Comparison of ENCODE assay signal across 16 cellular contexts in genomic region chr16:72013888-72014538, GRCh38. TPM values are rescaled to one million over a fixed set of nuclear protein-coding genes. Genes with fewer than 3 reads are reported as not detected.
DNase-seq lines count a peak whose midpoint lies in the region; ATAC-seq lines count a peak whose summit lies in the region.
"Had no signal": no experiment of that assay in that cellular context is flagged by ENCODE, and none has a peak within 500 bp of the region (broad histone marks: within the 10 kb centered on the region; RNA-seq: fewer than 3 reads in every experiment).

No MANE protein-coding gene starts in this region.

- H3K4me3 ChIP-seq in adipocyte (ENCODE audit: low read length): no peak overlapping the region
- H3K4me3 ChIP-seq: GM23338 had no signal

- peaks cover 23% of the 10 kb centered on the region for H3K4me1 Mint-ChIP-seq in activated CD4-positive, alpha-beta T cell treated with anti-CD3 and anti-CD28 coated beads for 36 hours

- intact Hi-C loops in activated CD4-positive, alpha-beta T cell treated with anti-CD3 and anti-CD28 coated beads for 36 hours (cut with DNase I, micrococcal nuclease): no loop called here

- peaks cover 40% of the 10 kb centered on the region for H3K4me1 ChIP-seq in adipocyte (ENCODE audit: control insufficient read depth, insufficient read depth, low read length)

- H3K27ac Mint-ChIP-seq in activated CD4-positive, alpha-beta T cell treated with anti-CD3 and anti-CD28 coated beads for 36 hours: peak overlapping the region; percentile 77
- H3K27ac Mint-ChIP-seq: GM23338; T-helper 1 cell treated with Interleukin-12 subunit alpha and Interleukin-12 subunit beta and Interleukin-4 antibody, amounts not matched to agents 30 μg/mL and 1 μg/mL, for 36 hours had no signal

- H3K27me3 Mint-ChIP-seq in activated CD4-positive, alpha-beta T cell treated with anti-CD3 and anti-CD28 coated beads for 36 hours: no peaks in the 10 kb centered on the region

- no peaks in the 10 kb centered on the region for H3K27me3 ChIP-seq in adipocyte (replicated peaks; ENCODE audit: control insufficient read depth, insufficient read depth, low read length)

- no peaks in the 10 kb centered on the region for H3K9me3 Mint-ChIP-seq in activated CD4-positive, alpha-beta T cell treated with anti-CD3 and anti-CD28 coated beads for 36 hours (ENCODE audit: low read depth)
- H3K9me3 Mint-ChIP-seq: T-helper 1 cell treated with Interleukin-12 subunit alpha and Interleukin-12 subunit beta and Interleukin-4 antibody, amounts not matched to agents 30 μg/mL and 1 μg/mL, for 36 hours had no signal

- H3K9me3 ChIP-seq in adipocyte (ENCODE audit: control insufficient read depth, low read length): no peaks in the 10 kb centered on the region

- H3K9ac ChIP-seq in adipocyte (ENCODE audit: low read length): peak overlapping the region; percentile 5

- CTCF ChIA-PET in activated CD4-positive, alpha-beta T cell treated with anti-CD3 and anti-CD28 coated beads for 36 hours (lab: Charles Lee): interaction anchor here (1.0 to 1.1 kb wide), 2 partner anchors 140 to 403 kb away, joined by 3 read pairs; no protein-coding TSS in a partner anchor

- peaks cover 3% of the 10 kb centered on the region for H3K36me3 ChIP-seq in adipocyte (ENCODE audit: control insufficient read depth, insufficient read depth, low read length, severe bottlenecking)

- peaks cover 28% of the 10 kb centered on the region for H3K36me3 Mint-ChIP-seq in activated CD4-positive, alpha-beta T cell treated with anti-CD3 and anti-CD28 coated beads for 36 hours (ENCODE audit: low read depth)

- no peak for DNase-seq in activated CD4-positive, alpha-beta T cell treated with anti-CD3 and anti-CD28 coated beads for 36 hours
- no peak for DNase-seq in activated CD4-positive, alpha-beta T cell treated with anti-CD3 and anti-CD28 coated beads, Interleukin-2, amount 50 U/mL, for 4 hours
- DNase-seq in adipocyte (ENCODE audit: low read depth) (no peak), left lobe of liver (ENCODE audit: low spot score) (peak; percentile 66), activated gamma-delta T cell treated with Interleukin-2 at 50 U/mL for 16 hours (no peak), NCI-H1930 (lab: John Stamatoyannopoulos, UW) (no peak)
- no peak for DNase-seq in stimulated activated naive CD8-positive, alpha-beta T cell treated with anti-CD3 and anti-CD28 coated beads, Interleukin-15, Interleukin-2, amounts not matched to agents 100 U/mL and 50 U/mL, for 24 hours
- DNase-seq: 8988T, activated gamma-delta T cell, dermis blood vessel endothelial cell, NCI-H1048 had no signal

- no peak for ATAC-seq in activated CD4-positive, alpha-beta T cell treated with anti-CD3 and anti-CD28 coated beads for 36 hours
- ATAC-seq in left lobe of liver (peak; percentile 26), HG03442 (IDR thresholded peaks at IDR 0.05; ENCODE audit: unreplicated experiment) (no peak)
- peak; percentile 55 for ATAC-seq in stimulated activated naive CD8-positive, alpha-beta T cell treated with anti-CD3 and anti-CD28 coated beads, Interleukin-15, Interleukin-2, amounts not matched to agents 100 U/mL and 50 U/mL, for 24 hours
- ATAC-seq: GM23338 had no signal

- H3K4me3 Mint-ChIP-seq in activated CD4-positive, alpha-beta T cell treated with anti-CD3 and anti-CD28 coated beads for 36 hours: no peak overlapping the region
- H3K4me3 Mint-ChIP-seq: GM23338; T-helper 1 cell treated with Interleukin-12 subunit alpha and Interleukin-12 subunit beta and Interleukin-4 antibody, amounts not matched to agents 30 μg/mL and 1 μg/mL, for 36 hours had no signal

- POLR2A ChIA-PET in activated CD4-positive, alpha-beta T cell treated with anti-CD3 and anti-CD28 coated beads for 36 hours (lab: Charles Lee): no interaction called here

RNA-seq across cellular contexts. Expression of gene DHODH, which starts 5.5 kb away (rescaled TPM):
- 10 to 100 TPM; 15.5 to 21.4 TPM for total RNA-seq in activated CD4-positive, alpha-beta T cell treated with anti-CD3 and anti-CD28 coated beads for 36 hours
- 28.4 TPM for total RNA-seq in left lobe of liver

RNA-seq across cellular contexts. Expression of gene PKD1L3, which starts 13.8 kb away (rescaled TPM):
- not detected for total RNA-seq in activated CD4-positive, alpha-beta T cell treated with anti-CD3 and anti-CD28 coated beads for 36 hours
- total RNA-seq in left lobe of liver: 0.88 TPM
- total RNA-seq: G401, GM23338, osteocyte had no signal

RNA-seq across cellular contexts. Expression of gene HP, which starts 40.3 kb away (rescaled TPM):
- total RNA-seq in activated CD4-positive, alpha-beta T cell treated with anti-CD3 and anti-CD28 coated beads for 36 hours: not detected
- 47,876 TPM for total RNA-seq in left lobe of liver
- total RNA-seq: dermis blood vessel endothelial cell, G401, GM23338, osteocyte had no signal

RNA-seq across cellular contexts. Expression of gene HPR, which starts 49.0 kb away (rescaled TPM):
- not detected for total RNA-seq in activated CD4-positive, alpha-beta T cell treated with anti-CD3 and anti-CD28 coated beads for 36 hours
- total RNA-seq in left lobe of liver: 110 TPM
- total RNA-seq: dermis blood vessel endothelial cell, G401, GM23338, osteocyte had no signal

Comparison
In these comparisons a context has a peak if more than half of its experiments do, and no peak if none do; other contexts are left out.
1. ATAC-seq: peak in left lobe of liver (single experiment) and stimulated activated naive CD8-positive, alpha-beta T cell treated with anti-CD3 and anti-CD28 coated beads, Interleukin-15, Interleukin-2, amounts not matched to agents 100 U/mL and 50 U/mL, for 24 hours (single experiment); none in activated CD4-positive, alpha-beta T cell treated with anti-CD3 and anti-CD28 coated beads for 36 hours (single experiment) and HG03442 (single experiment).
2. RNA of gene HP, which starts 40.3 kb away (total RNA-seq): 47,876 TPM in left lobe of liver (single experiment); not detected in activated CD4-positive, alpha-beta T cell treated with anti-CD3 and anti-CD28 coated beads for 36 hours; every median in the first group is over 1,000 times any median in the second.